Comparison of ENCODE assay signal across 8 cellular contexts in the genomic region with DNA sequence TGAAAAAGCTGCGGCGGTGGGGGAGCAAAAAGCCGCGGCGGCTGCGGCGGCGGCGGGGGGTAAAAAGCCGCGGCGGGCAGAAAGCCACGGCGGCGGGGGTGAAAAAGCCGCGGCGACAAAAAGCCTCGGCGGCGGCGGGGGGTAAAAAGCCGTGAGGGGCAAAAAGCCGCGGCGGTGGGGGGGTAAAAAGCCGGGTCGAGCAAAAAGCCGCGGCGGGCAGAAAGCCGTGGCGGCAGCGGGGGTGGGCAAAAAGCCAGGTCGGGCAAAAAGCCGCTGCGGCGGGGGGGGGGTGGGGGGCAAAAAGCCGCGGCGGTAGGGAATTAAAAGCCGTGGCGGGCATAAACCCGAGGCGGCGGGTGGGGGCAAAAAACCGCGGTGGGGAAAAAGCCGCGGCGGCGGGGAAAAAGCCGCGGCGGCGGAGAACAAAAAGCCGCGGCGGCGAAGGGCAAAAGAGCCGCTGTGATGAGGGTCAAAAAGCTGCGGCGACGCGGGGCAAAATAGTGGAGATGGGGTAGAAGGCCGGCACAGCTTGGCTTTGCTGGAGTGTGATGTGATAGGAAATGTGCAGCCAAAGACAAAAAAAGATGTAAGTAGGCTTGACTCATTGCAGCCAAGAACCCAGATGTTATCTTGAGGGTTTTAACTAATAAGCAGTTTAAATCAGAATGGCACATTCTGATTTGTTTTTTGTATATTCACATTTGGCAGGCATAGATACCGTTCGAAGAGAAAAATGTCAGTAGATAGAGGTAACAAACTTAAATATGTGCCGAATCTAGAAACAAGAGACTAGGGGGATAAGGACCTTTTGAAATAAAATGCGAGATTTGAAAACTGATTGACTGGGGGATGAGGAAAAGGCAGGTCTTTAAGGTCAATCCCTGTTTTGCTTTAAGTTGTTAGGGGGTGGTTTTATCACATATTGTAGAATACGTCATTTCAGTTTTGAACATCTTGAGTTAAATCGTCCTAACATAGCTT.
A peak's percentile ranks its signal among the peaks of the same experiment; 100 is the strongest.
DNase-seq lines count a peak whose midpoint lies in the region; ATAC-seq, FAIRE-seq and TF ChIP-seq lines count a peak whose summit lies in the region.
"Not testable (repeated sequence)": the region's sequence is repeated elsewhere in the genome, so short reads cannot be mapped to it uniquely, and the experiment has no call there.

No MANE protein-coding gene starts in this region.

- DNase-seq in AG20443 (ENCODE audit: low spot score): peak; percentile 1
- peak; percentile 5 for DNase-seq in KBM-7
- DNase-seq in T-helper 22 cell (ENCODE audit: low read depth): peak; percentile 1
- DNase-seq in activated naive CD8-positive, alpha-beta T cell treated with anti-CD3 and anti-CD28 coated beads, Interleukin-2, amount 50 U/mL, for 24 hours: peak; percentile 5
- DNase-seq in epithelial cell of proximal tubule (ENCODE audit: low read depth): not testable (repeated sequence)
- peak; percentile 25 to 70 for DNase-seq in left lung
- peak in 4 of 6 donors; percentile 8 to 62 (median 23) for DNase-seq in pancreas
- peak; percentile 13 for DNase-seq in stimulated activated naive CD8-positive, alpha-beta T cell treated with anti-CD3 and anti-CD28 coated beads, Interleukin-15, Interleukin-2, amounts not matched to agents 100 U/mL and 50 U/mL, for 24 hours

- H3K4me3 ChIP-seq in epithelial cell of proximal tubule (ENCODE audit: low read depth, low read length) (peak overlapping the region; percentile 47), left lung (peak overlapping the region in 1 of 2 donors; percentile 24)
- not testable (repeated sequence) for H3K4me3 ChIP-seq in pancreas

- in situ Hi-C loops in KBM-7 (cut with MboI; ENCODE audit: low pct_unique_long_range_greater_than_20kb, low sequenced_read_pairs): not testable (repeated sequence)

- intact Hi-C loops in left lung (cut with DNase I); pancreas (cut with DNase I): not testable (repeated sequence)

- H3K9me3 ChIP-seq in left lung, pancreas: not testable (repeated sequence)

- ATAC-seq in activated naive CD8-positive, alpha-beta T cell treated with anti-CD3 and anti-CD28 coated beads, Interleukin-2, amount 50 U/mL, for 24 hours; left lung; pancreas; stimulated activated naive CD8-positive, alpha-beta T cell treated with anti-CD3 and anti-CD28 coated beads, Interleukin-15, Interleukin-2, amounts not matched to agents 100 U/mL and 50 U/mL, for 24 hours: not testable (repeated sequence)

- H3K4me3 Mint-ChIP-seq in activated naive CD8-positive, alpha-beta T cell treated with anti-CD3 and anti-CD28 coated beads, Interleukin-2, amount 50 U/mL, for 24 hours: not testable (repeated sequence)

- H3K36me3 ChIP-seq in left lung, pancreas: not testable (repeated sequence)

- 2% methylated on average over 28 to 69 of the region's 72 CpGs for WGBS in pancreas, 2 donors

- H3K4me1 Mint-ChIP-seq in activated naive CD8-positive, alpha-beta T cell treated with anti-CD3 and anti-CD28 coated beads, Interleukin-2, amount 50 U/mL, for 24 hours: not testable (repeated sequence)

- not testable (repeated sequence) for H3K27ac ChIP-seq in left lung, pancreas

- H3K27me3 Mint-ChIP-seq in activated naive CD8-positive, alpha-beta T cell treated with anti-CD3 and anti-CD28 coated beads, Interleukin-2, amount 50 U/mL, for 24 hours: not testable (repeated sequence)

- H3K27ac Mint-ChIP-seq in activated naive CD8-positive, alpha-beta T cell treated with anti-CD3 and anti-CD28 coated beads, Interleukin-2, amount 50 U/mL, for 24 hours: not testable (repeated sequence)

- not testable (repeated sequence) for H3K4me1 ChIP-seq in left lung, pancreas

- TF ChIP-seq CTCF in epithelial cell of proximal tubule (conservative IDR thresholded peaks at IDR 0.05; ENCODE audit: low read depth, low read length); left lung (IDR thresholded peaks at IDR 0.05); pancreas (IDR thresholded peaks at IDR 0.05): not testable (repeated sequence)

- FAIRE-seq in pancreas (lab: Jason Lieb, UNC): not testable (repeated sequence)

- H3K36me3 Mint-ChIP-seq in activated naive CD8-positive, alpha-beta T cell treated with anti-CD3 and anti-CD28 coated beads, Interleukin-2, amount 50 U/mL, for 24 hours (ENCODE audit: low read depth): not testable (repeated sequence)

- H3K27me3 ChIP-seq in left lung: peaks cover 0 to 22% of the 10 kb centered on the region in 2 donors
- not testable (repeated sequence) for H3K27me3 ChIP-seq in pancreas

- not testable (repeated sequence) for H3K9me3 Mint-ChIP-seq in activated naive CD8-positive, alpha-beta T cell treated with anti-CD3 and anti-CD28 coated beads, Interleukin-2, amount 50 U/mL, for 24 hours
